ENCODE assay signal across 22 cellular contexts in the genomic region with DNA sequence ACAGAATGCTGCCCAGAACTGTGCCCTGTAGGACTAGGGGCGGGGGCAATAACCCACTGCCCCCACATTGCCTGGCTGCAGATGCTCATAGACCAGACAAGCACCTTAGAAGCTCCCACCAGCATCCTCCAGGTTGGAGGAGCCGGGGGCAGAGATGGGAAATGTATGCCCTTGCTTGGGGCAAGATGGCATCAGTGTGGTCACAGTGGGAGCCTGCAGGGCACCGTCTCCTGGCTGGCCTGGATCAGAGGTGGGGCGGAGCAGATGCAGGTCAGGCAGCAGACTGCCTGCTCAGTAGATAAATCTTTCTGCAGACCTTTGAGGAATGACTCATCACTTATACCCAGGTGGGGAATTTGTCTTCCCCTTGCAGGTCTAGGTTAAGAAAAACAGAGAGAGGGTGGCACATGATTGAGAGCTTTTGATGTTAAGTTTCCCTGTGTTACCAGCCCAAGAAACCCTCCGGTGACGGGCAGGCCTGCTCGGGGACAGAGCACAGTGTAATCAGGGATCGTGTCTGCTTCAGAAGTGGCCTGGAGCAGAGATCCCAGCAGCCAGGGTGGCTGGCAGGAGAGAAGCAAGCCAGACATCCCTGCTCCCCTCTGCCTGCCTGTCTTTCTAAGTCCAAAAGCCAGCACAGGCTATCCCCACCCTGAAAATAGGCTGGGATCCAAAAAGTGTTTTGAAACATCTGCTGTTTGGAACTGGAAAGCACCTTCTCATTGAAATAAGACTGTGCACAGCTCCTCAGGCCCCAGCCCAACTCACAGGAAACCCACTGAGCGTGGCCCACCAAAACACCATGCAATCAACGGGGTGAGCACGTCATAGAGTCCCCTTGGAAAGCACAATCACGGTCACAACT. TPM values are rescaled to one million over a fixed set of nuclear protein-coding genes. Genes with fewer than 3 reads are reported as not detected.
A peak's percentile ranks its signal among the peaks of the same experiment; 100 is the strongest.
DNase-seq lines count a peak whose midpoint lies in the region; ATAC-seq, FAIRE-seq and TF ChIP-seq lines count a peak whose summit lies in the region.
"Had no signal": no experiment of that assay in that cellular context is flagged by ENCODE, and none has a peak within 500 bp of the region (broad histone marks: within the 10 kb centered on the region; RNA-seq: fewer than 3 reads in every experiment).

No MANE protein-coding gene starts in this region.

- in situ Hi-C loops in mammary epithelial cell (cut with MboI; ENCODE audit: low sequenced_read_pairs in 2 of 2) = no loop called here

- H3K27me3 Mint-ChIP-seq in MCF 10A (ENCODE audit: insufficient read depth, unreplicated experiment) = peaks cover 82% of the 10 kb centered on the region

- WGBS in mammary epithelial cell (ENCODE audit: low coverage, missing lambda C conversion rate) = 50% methylated on average over 12 of the region's 12 CpGs
- WGBS in suprapubic skin = 36% methylated on average over 11 of the region's 12 CpGs

- no peak for FAIRE-seq in HTR-8/SVneo (lab: Jason Lieb, UNC)
- FAIRE-seq: G401.6, GM12891 had no signal

- no peak for TF ChIP-seq POLR2A in suprapubic skin (IDR thresholded peaks at IDR 0.05)

- H2AFZ ChIP-seq in mammary epithelial cell (ENCODE audit: low read depth, low read length) = no peak overlapping the region
- no peak overlapping the region for H2AFZ ChIP-seq in PC-9

- H3K4me3 ChIP-seq in mammary epithelial cell (replicated peaks in 1 of 3; ENCODE audit: insufficient read depth in 1 of 3, low read depth in 2 of 3, low read length in 3 of 3) (no peak overlapping the region), PC-9 (no peak overlapping the region), suprapubic skin (no peak overlapping the region)
- H3K4me3 ChIP-seq: right lobe of liver, SJCRH30 had no signal

- no peaks in the 10 kb centered on the region for H3K27me3 ChIP-seq in mammary epithelial cell (ENCODE audit: insufficient read depth, low read length)
- H3K27me3 ChIP-seq in PC-9 (ENCODE audit: insufficient read depth, low read depth) = peaks cover 91% of the 10 kb centered on the region
- H3K27me3 ChIP-seq in foreskin keratinocyte = no peaks in the 10 kb centered on the region
- H3K27me3 ChIP-seq in suprapubic skin = peaks cover 19% of the 10 kb centered on the region
- H3K27me3 ChIP-seq: right lobe of liver had no signal

- no peaks in the 10 kb centered on the region; the same call in 1 of the 2 replicates for H3K9me2 ChIP-seq in PC-9 (ENCODE audit: insufficient read depth)

- no peaks in the 10 kb centered on the region for H3K79me2 ChIP-seq in mammary epithelial cell (ENCODE audit: insufficient read depth, low read length)
- no peaks in the 10 kb centered on the region for H3K79me2 ChIP-seq in PC-9 (ENCODE audit: low read depth)

- BruUV-seq in MCF 10A (replicated peaks; lab: Mats Ljungman, UMichigan) = no TSS peak
- no TSS peak for BruUV-seq in mammary epithelial cell (replicated peaks; lab: Mats Ljungman, UMichigan)
- BruUV-seq in PC-9 (replicated peaks; lab: Mats Ljungman, UMichigan) = no TSS peak

- H3K4me2 ChIP-seq in mammary epithelial cell (ENCODE audit: insufficient read depth, low read depth, low read length) (no peak overlapping the region), PC-9 (no peak overlapping the region)

- H3K9me3 ChIP-seq in mammary epithelial cell (replicated peaks; ENCODE audit: insufficient read depth, low read length) (peaks cover 4% of the 10 kb centered on the region), PC-9 (ENCODE audit: insufficient read depth, low read depth) (no peaks in the 10 kb centered on the region), suprapubic skin (no peaks in the 10 kb centered on the region)
- H3K9me3 ChIP-seq: right lobe of liver, SJCRH30 had no signal

- H3K9ac ChIP-seq in mammary epithelial cell (ENCODE audit: insufficient read depth, low read length) = no peak overlapping the region

- H3K4me1 ChIP-seq in mammary epithelial cell (ENCODE audit: insufficient read depth, low read length) (no peaks in the 10 kb centered on the region), PC-9 (replicated peaks; ENCODE audit: insufficient read depth) (no peaks in the 10 kb centered on the region), foreskin keratinocyte (no peaks in the 10 kb centered on the region), suprapubic skin (peaks cover 13% of the 10 kb centered on the region)
- H3K4me1 ChIP-seq: right lobe of liver, SJCRH30 had no signal

- no peak for TF ChIP-seq EP300 in suprapubic skin (IDR thresholded peaks at IDR 0.05)

- no peaks in the 10 kb centered on the region for H3K4me1 Mint-ChIP-seq in MCF 10A (ENCODE audit: insufficient read depth, unreplicated experiment)
- H3K4me1 Mint-ChIP-seq: central memory CD8-positive, alpha-beta T cell had no signal

- DNase-seq in MCF 10A (ENCODE audit: unreplicated experiment) (peak; percentile 12), mammary epithelial cell (no peak), PC-9 (peak; percentile 24 to 44), foreskin keratinocyte (peak in 1 of 2 donors; percentile 7), suprapubic skin (ENCODE audit: low spot score in 2 of 2) (peak; percentile 42 to 55), mucosa of gallbladder (ENCODE audit: low spot score) (no peak), HTR-8/SVneo (ENCODE audit: insufficient read length, low spot score) (no peak)
- DNase-seq: activated CD4-positive, CD25-positive, alpha-beta regulatory T cell; activated effector memory CD4-positive, alpha-beta T cell treated with Interleukin-2 at 50 U/mL for 16 hours; amygdala; effector memory CD4-positive, alpha-beta T cell; left cardiac atrium; nucleus accumbens; SJCRH30; stimulated activated CD4-positive, alpha-beta T cell treated with anti-CD3 and anti-CD28 coated beads, Interleukin-2, amount 100 ng/mL, for 24 hours; substantia nigra had no signal

- no peak overlapping the region for H3K27ac Mint-ChIP-seq in MCF 10A (ENCODE audit: low read depth, unreplicated experiment)
- H3K27ac Mint-ChIP-seq: T-helper 2 cell treated with Interferon-gamma antibody and Interleukin-4, amounts not matched to agents 5 μg/mL and 100 μg/mL, for 36 hours had no signal

- TF ChIP-seq CTCF in MCF 10A (IDR thresholded peaks at IDR 0.05; ENCODE audit: unreplicated experiment) (no peak), mammary epithelial cell (conservative IDR thresholded peaks at IDR 0.05 in 1 of 2, IDR thresholded peaks at IDR 0.05 in 1 of 2; ENCODE audit: extremely low read depth in 1 of 2, insufficient read depth in 1 of 2, low read depth in 1 of 2, low read length in 2 of 2) (no peak), PC-9 (conservative IDR thresholded peaks at IDR 0.05) (no peak), foreskin keratinocyte (conservative IDR thresholded peaks at IDR 0.05) (no peak), suprapubic skin (IDR thresholded peaks at IDR 0.05) (no peak)

- no peak overlapping the region for H3K4me3 Mint-ChIP-seq in MCF 10A (ENCODE audit: unreplicated experiment)
- H3K4me3 Mint-ChIP-seq: central memory CD8-positive, alpha-beta T cell; T-helper 2 cell treated with Interferon-gamma antibody and Interleukin-4, amounts not matched to agents 5 μg/mL and 100 μg/mL, for 36 hours had no signal

- H3K9me3 Mint-ChIP-seq in MCF 10A (ENCODE audit: unreplicated experiment) = peaks cover 7% of the 10 kb centered on the region
- H3K9me3 Mint-ChIP-seq: central memory CD8-positive, alpha-beta T cell; T-helper 2 cell treated with Interferon-gamma antibody and Interleukin-4, amounts not matched to agents 5 μg/mL and 100 μg/mL, for 36 hours had no signal

- intact Hi-C loops in MCF 10A (cut with micrococcal nuclease) (no loop called here), mammary epithelial cell (cut with micrococcal nuclease) (no loop called here), PC-9 (cut with micrococcal nuclease; ENCODE audit: unreplicated experiment) (no loop called here)

- CTCF ChIA-PET in MCF 10A (lab: Yijun Ruan, JAX) = interaction anchor here (0.6 to 1.2 kb wide), 5 partner anchors 23 to 745 kb away, joined by 3 to 6 read pairs (median 3); no protein-coding TSS in a partner anchor
- CTCF ChIA-PET in mammary epithelial cell (lab: Charles Lee; ENCODE audit: low non-redundant PET) = no interaction called here
- CTCF ChIA-PET in PC-9 (lab: Charles Lee) = no interaction called here

- no peaks in the 10 kb centered on the region for H3F3A ChIP-seq in PC-9 (ENCODE audit: insufficient read depth, low read depth)

- dilution Hi-C loops in mammary epithelial cell (cut with HindIII; ENCODE audit: low sequenced_read_pairs) = no loop called here

- peak; percentile 25 for ATAC-seq in foreskin keratinocyte
- ATAC-seq in HG03378 (IDR thresholded peaks at IDR 0.05; ENCODE audit: unreplicated experiment) = no peak
- ATAC-seq: right lobe of liver had no signal

- POLR2A ChIA-PET in MCF 10A (lab: Yijun Ruan, JAX) = no interaction called here
- POLR2A ChIA-PET in PC-9 (lab: Charles Lee; ENCODE audit: unreplicated experiment) = interaction anchor here (0.6 kb wide), 1 partner anchor 8 kb away, joined by 3 read pairs; no protein-coding TSS in a partner anchor

- H3K27ac ChIP-seq in mammary epithelial cell (ENCODE audit: insufficient read depth, low read depth, low read length) (no peak overlapping the region), PC-9 (no peak overlapping the region), foreskin keratinocyte (no peak overlapping the region), suprapubic skin (no peak overlapping the region)
- H3K27ac ChIP-seq: right lobe of liver, SJCRH30 had no signal

- H3K36me3 Mint-ChIP-seq in MCF 10A (ENCODE audit: insufficient read depth, unreplicated experiment) = no peaks in the 10 kb centered on the region

- H3K36me3 ChIP-seq in mammary epithelial cell (ENCODE audit: insufficient read depth, low read length) (no peaks in the 10 kb centered on the region), PC-9 (ENCODE audit: low read depth) (no peaks in the 10 kb centered on the region), suprapubic skin (no peaks in the 10 kb centered on the region)
- H3K36me3 ChIP-seq: right lobe of liver, SJCRH30 had no signal

- H4K20me1 ChIP-seq in mammary epithelial cell (ENCODE audit: insufficient read depth, low read length) (no peaks in the 10 kb centered on the region), PC-9 (ENCODE audit: insufficient read depth) (no peaks in the 10 kb centered on the region)

RNA-seq across cellular contexts. Expression of a gene that starts 50.7 kb away (rescaled TPM):
- total RNA-seq in MCF 10A (2022) (1,197 and 1,378 TPM in 2 replicates), mammary epithelial cell (100 to 1,000 TPM; 487 to 802 TPM), PC-9 (2021) (761 and 961 TPM in 2 replicates), foreskin keratinocyte (1,782 and 1,801 TPM in 2 replicates), suprapubic skin (1,000 to 10,000 TPM in 1 of 4 donors, 100 to 1,000 TPM in 3; 565 to 1,273 (median 679) TPM), mucosa of gallbladder (627 TPM)
- polyA plus RNA-seq in mammary epithelial cell (972 TPM), foreskin keratinocyte (2,904 and 3,003 TPM in 2 replicates)
- polyA minus RNA-seq in mammary epithelial cell = 599 TPM

Comparison
In these comparisons a context has a peak if more than half of its experiments do, and no peak if none do; other contexts are left out.
1. DNase-seq: peak in MCF 10A (single experiment), PC-9 (2 of 2) and suprapubic skin (2 of 2); none in mammary epithelial cell (single experiment), mucosa of gallbladder (single experiment) and HTR-8/SVneo (single experiment).